ENCODE assay signal across 9 cellular contexts in the genomic region with DNA sequence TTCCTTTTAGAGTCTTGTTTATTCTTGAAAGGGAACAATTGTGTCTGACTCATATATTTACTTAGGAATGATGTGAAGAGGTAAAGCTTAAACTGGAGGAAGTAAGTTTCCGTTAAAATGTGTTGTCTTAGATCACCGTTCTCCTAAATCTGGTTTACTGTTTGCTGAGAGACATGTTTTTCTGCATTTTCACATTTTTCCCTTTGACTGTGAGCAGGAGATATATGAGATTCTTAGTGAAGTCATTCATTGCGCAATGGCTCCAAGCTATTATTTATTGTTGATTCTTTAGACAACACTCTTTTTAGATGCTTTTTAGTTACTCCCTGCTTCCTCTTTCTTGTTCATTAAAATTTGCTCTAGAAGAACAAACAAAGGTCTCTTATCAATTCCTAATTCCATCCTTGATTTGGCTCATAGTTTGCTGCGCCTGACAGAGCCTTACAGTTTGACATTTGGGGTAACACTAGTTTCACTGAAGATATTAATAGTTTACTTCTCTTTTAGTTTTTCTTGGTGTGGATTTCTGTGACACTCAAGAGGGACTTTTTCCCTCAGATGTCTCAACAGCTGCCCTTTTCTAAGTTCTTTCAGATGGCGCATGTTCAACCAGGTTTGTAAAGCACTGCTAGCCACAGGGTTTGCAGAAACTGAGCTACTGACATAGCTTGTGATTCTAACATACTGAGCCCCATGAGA. TPM values are rescaled to one million over a fixed set of nuclear protein-coding genes. Genes with fewer than 3 reads are reported as not detected.
DNase-seq lines count a peak whose midpoint lies in the region; ATAC-seq and TF ChIP-seq lines count a peak whose summit lies in the region.
"Had no signal": no experiment of that assay in that cellular context is flagged by ENCODE, and none has a peak within 500 bp of the region (broad histone marks: within the 10 kb centered on the region; RNA-seq: fewer than 3 reads in every experiment).

No MANE protein-coding gene starts in this region.

- H3K9me3 Mint-ChIP-seq in memory B cell, result no peaks in the 10 kb centered on the region

- H3K9me3 ChIP-seq in neuronal stem cell (replicated peaks in 1 of 2; ENCODE audit: control insufficient read depth in 2 of 2, insufficient read depth in 1 of 2, low read depth in 1 of 2, low read length in 2 of 2) (peaks cover 0 to 2% of the 10 kb centered on the region in 2 donors), WERI-Rb-1 (ENCODE audit: severe bottlenecking) (no peaks in the 10 kb centered on the region)
- H3K9me3 ChIP-seq: adrenal gland had no signal

- no peak overlapping the region for H2AFZ ChIP-seq in neuronal stem cell (ENCODE audit: low read length)

- H4K8ac ChIP-seq in neuronal stem cell (ENCODE audit: low read depth, low read length), result no peak overlapping the region

- ATAC-seq in GM18517 (IDR thresholded peaks at IDR 0.05; ENCODE audit: unreplicated experiment) (peak; percentile 61), HG02610 (IDR thresholded peaks at IDR 0.05; ENCODE audit: unreplicated experiment) (peak; percentile 66), memory B cell (ENCODE audit: low read depth) (peak; percentile 89)

- H3K4me3 ChIP-seq in neuronal stem cell (ENCODE audit: low read length in 2 of 2) (no peak overlapping the region), WERI-Rb-1 (ENCODE audit: low read depth, low read length) (no peak overlapping the region)
- H3K4me3 ChIP-seq: adrenal gland had no signal

- H3K4me1 ChIP-seq in neuronal stem cell (ENCODE audit: control insufficient read depth in 2 of 2, insufficient read depth in 1 of 2, low read depth in 1 of 2, low read length in 2 of 2), result no peaks in the 10 kb centered on the region
- H3K4me1 ChIP-seq: adrenal gland had no signal

- no peaks in the 10 kb centered on the region for H3K79me1 ChIP-seq in neuronal stem cell (ENCODE audit: low read depth, low read length)

- no peak overlapping the region for H2BK12ac ChIP-seq in neuronal stem cell (ENCODE audit: low read length)

- no peak overlapping the region for H3K9ac ChIP-seq in neuronal stem cell (ENCODE audit: low read depth, low read length, poor library complexity)

- H3K36me3 Mint-ChIP-seq in memory B cell, result peaks cover 27% of the 10 kb centered on the region

- peaks cover 55% of the 10 kb centered on the region for H3K4me1 Mint-ChIP-seq in memory B cell

- no peak overlapping the region for H3K18ac ChIP-seq in neuronal stem cell (ENCODE audit: low read length)

- H3K14ac ChIP-seq in neuronal stem cell (ENCODE audit: low read length), result no peak overlapping the region

- no peak overlapping the region for H2BK120ac ChIP-seq in neuronal stem cell (ENCODE audit: low read depth, low read length)

- H3K27me3 ChIP-seq in neuronal stem cell (ENCODE audit: control insufficient read depth in 3 of 3, insufficient read depth in 3 of 3, low read depth in 1 of 3, low read length in 3 of 3) (no peaks in the 10 kb centered on the region), WERI-Rb-1 (ENCODE audit: insufficient read depth, low read depth, severe bottlenecking) (no peaks in the 10 kb centered on the region)
- H3K27me3 ChIP-seq: adrenal gland had no signal

- peak overlapping the region; percentile 70 for H3K4me3 Mint-ChIP-seq in memory B cell

- no peak overlapping the region for H3K23ac ChIP-seq in neuronal stem cell (ENCODE audit: low read depth, low read length, poor library complexity)

- H3K4me2 ChIP-seq in neuronal stem cell (ENCODE audit: insufficient read depth, low read length, poor library complexity, severe bottlenecking), result no peak overlapping the region

- no peaks in the 10 kb centered on the region for H3K36me3 ChIP-seq in neuronal stem cell (replicated peaks in 1 of 2; ENCODE audit: control insufficient read depth in 2 of 2, insufficient read depth in 2 of 2, low read length in 2 of 2)
- H3K36me3 ChIP-seq in WERI-Rb-1, result no peaks in the 10 kb centered on the region
- H3K36me3 ChIP-seq: adrenal gland had no signal

- WGBS in neuronal stem cell (ENCODE audit: extremely low coverage in 2 of 2, insufficient read length in 2 of 2, insufficient replicate concordance in 1 of 2), 2 donors, result no CpG with 5 or more reads among the region's 5 CpGs

- no peaks in the 10 kb centered on the region for H3K27me3 Mint-ChIP-seq in memory B cell

- no peak overlapping the region for H4K91ac ChIP-seq in neuronal stem cell (ENCODE audit: low read depth, low read length, poor library complexity)

- TF ChIP-seq CTCF in WERI-Rb-1 (IDR thresholded peaks at IDR 0.05; ENCODE audit: low read depth, low read length), result no peak

- no peak overlapping the region for H2BK5ac ChIP-seq in neuronal stem cell (ENCODE audit: low read length)

- H3K27ac ChIP-seq in neuronal stem cell (replicated peaks; ENCODE audit: low read length) (no peak overlapping the region), WERI-Rb-1 (no peak overlapping the region)
- H3K27ac ChIP-seq: adrenal gland had no signal

- peak overlapping the region; percentile 92 for H3K27ac Mint-ChIP-seq in memory B cell

- no peak overlapping the region for H3K4ac ChIP-seq in neuronal stem cell (ENCODE audit: low read length)

- H2BK15ac ChIP-seq in neuronal stem cell (ENCODE audit: low read length), result no peak overlapping the region

- H2AK5ac ChIP-seq in neuronal stem cell (ENCODE audit: low read depth, low read length), result no peak overlapping the region

- peak; percentile 90 for DNase-seq in MV-4-11 (lab: John Stamatoyannopoulos, UW)
- peak in 1 of 2 donors; percentile 70 for DNase-seq in memory B cell (ENCODE audit: low spot score in 2 of 2)
- DNase-seq in neuronal stem cell (ENCODE audit: low spot score), result no peak
- no peak for DNase-seq in WERI-Rb-1
- DNase-seq in NCI-H748 treated with DMSO at 0.1 percent for 48 hours (lab: John Stamatoyannopoulos, UW), result no peak
- DNase-seq in cortex of kidney (lab: John Stamatoyannopoulos, UW), result no peak
- DNase-seq: adrenal gland had no signal

RNA-seq across cellular contexts. Expression of a gene that starts 11.4 kb away (rescaled TPM):
- not detected for polyA plus RNA-seq in neuronal stem cell (2013, experiment 1 of 2)
- polyA plus RNA-seq in neuronal stem cell (2013, experiment 2 of 2), result not detected

RNA-seq across cellular contexts. Expression of a gene that starts 39.2 kb away (rescaled TPM):
- polyA plus RNA-seq in neuronal stem cell (2013, experiment 1 of 2), result not detected
- not detected for polyA plus RNA-seq in neuronal stem cell (2013, experiment 2 of 2)

RNA-seq across cellular contexts. Expression of a gene that starts 52.0 kb away (rescaled TPM):
- 5.4 TPM for polyA plus RNA-seq in neuronal stem cell (2013, experiment 1 of 2)
- polyA plus RNA-seq in neuronal stem cell (2013, experiment 2 of 2), result 6.1 TPM
